ENCODE assay signal across 1 cellular context in genomic region chr3:177136715-177137114, GRCh38.
TF ChIP-seq lines count a peak whose summit lies in the region.

No MANE protein-coding gene starts in this region.

TF ChIP-seq in GM23338, 12 proteins besides CTCF, POLR2A, EP300 and RAD21 (continued from another document):
- no peak for TF ChIP-seq REST (IDR thresholded peaks at IDR 0.05; ENCODE audit: unreplicated experiment)
- no peak for TF ChIP-seq ZNF331 (CRISPR knock-in tag; IDR thresholded peaks at IDR 0.05; ENCODE audit: low read depth)
- no peak for TF ChIP-seq JUNB (IDR thresholded peaks at IDR 0.05; ENCODE audit: unreplicated experiment)
- no peak for TF ChIP-seq STAT1 (IDR thresholded peaks at IDR 0.05; ENCODE audit: unreplicated experiment)
